In the genomic region with DNA sequence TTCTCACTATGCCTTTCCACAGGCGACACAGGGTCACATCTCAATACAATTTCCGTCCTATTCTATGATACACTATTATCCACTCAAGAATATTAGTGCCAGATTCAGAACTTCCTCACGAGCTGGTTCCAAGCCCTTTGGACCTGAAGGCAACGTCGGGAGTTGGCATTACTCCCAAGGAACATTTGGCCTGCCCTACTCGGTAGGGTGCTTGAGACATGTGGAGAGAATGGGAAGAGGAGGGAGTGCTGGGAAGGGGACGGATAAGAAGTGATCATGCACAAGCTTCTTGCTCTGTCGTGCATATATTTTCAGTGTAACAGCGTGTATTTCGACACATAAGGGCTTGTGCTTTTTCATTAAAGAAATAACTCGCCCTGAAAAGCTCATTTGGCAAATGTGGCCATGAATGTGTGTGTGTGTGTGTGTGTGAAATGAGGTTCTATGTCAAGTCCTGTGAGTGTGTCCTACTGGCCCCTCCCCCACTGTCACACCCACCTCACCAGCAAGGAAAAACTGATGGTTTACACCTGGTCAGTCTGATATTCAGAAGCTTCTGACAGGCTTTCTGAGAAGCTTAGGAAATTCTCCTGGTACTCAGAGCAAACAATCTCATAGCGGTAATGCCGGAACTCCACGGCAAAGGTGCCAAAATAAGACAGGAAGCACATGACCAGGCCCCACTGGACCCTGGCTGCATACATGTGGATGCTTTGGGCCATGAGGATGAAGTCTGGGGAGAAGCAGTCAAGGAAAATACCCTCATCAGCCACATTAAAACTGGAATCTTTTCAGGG, we compare ENCODE assay signal across 22 cellular contexts. TPM values are rescaled to one million over a fixed set of nuclear protein-coding genes. Genes with fewer than 3 reads are reported as not detected.
DNase-seq lines count a peak whose midpoint lies in the region; ATAC-seq and TF ChIP-seq lines count a peak whose summit lies in the region.
"Had no signal": no experiment of that assay in that cellular context is flagged by ENCODE, and none has a peak within 500 bp of the region (broad histone marks: within the 10 kb centered on the region; RNA-seq: fewer than 3 reads in every experiment).

No MANE protein-coding gene starts in this region.

- CTCF ChIA-PET in HEK293 (lab: Yijun Ruan, JAX): interaction anchor here (0.5 kb wide), 1 partner anchor 798 kb away, joined by 3 read pairs; no protein-coding TSS in a partner anchor

- POLR2A ChIA-PET in HEK293 (lab: Yijun Ruan, JAX): no interaction called here

- H3K36me3 ChIP-seq in HEK293 (ENCODE audit: control insufficient read depth in 2 of 2, insufficient read depth in 1 of 2, low read length in 2 of 2) (no peaks in the 10 kb centered on the region), MG63 (no peaks in the 10 kb centered on the region)

- H3K9me3 ChIP-seq in HEK293 (ENCODE audit: control insufficient read depth, insufficient read depth, low read depth, low read length) (no peaks in the 10 kb centered on the region), MG63 (no peaks in the 10 kb centered on the region)

- H3K4me3 ChIP-seq in HEK293 (ENCODE audit: low read depth, low read length) (no peak overlapping the region), fibroblast of pulmonary artery (replicated peaks; ENCODE audit: low read depth, low read length) (no peak overlapping the region), MG63 (no peak overlapping the region)
- H3K4me3 ChIP-seq: GM23338, K562 had no signal

- DNase-seq in brain pericyte (ENCODE audit: low read depth, low spot score) (peak; percentile 7), fibroblast of pulmonary artery (ENCODE audit: low read depth) (peak; percentile 22), mucosa of gallbladder (ENCODE audit: low spot score) (peak; percentile 20), NCI-H2171 (lab: John Stamatoyannopoulos, UW) (no peak), MG63 (no peak)
- DNase-seq: CD4-positive, alpha-beta memory T cell; COR-L47; DMS79 treated with DMSO at 0.1 percent for 48 hours; H9; HFFc6; Kasumi-1; MV-4-11; NCI-H1105; NCI-H1436 treated with DMSO at 0.1 percent for 48 hours; NCI-H187 treated with DMSO at 0.1 percent for 48 hours; NCI-H526; RPMI8226; SHP77 treated with DMSO at 0.1 percent for 48 hours had no signal

- no peaks in the 10 kb centered on the region for H3K4me1 ChIP-seq in HEK293 (ENCODE audit: control insufficient read depth, insufficient read depth, low read length)

- no peaks in the 10 kb centered on the region for H3K27me3 ChIP-seq in MG63

- ATAC-seq in GM18520 (IDR thresholded peaks at IDR 0.05; ENCODE audit: unreplicated experiment): no peak
- ATAC-seq: GM23338, K562 had no signal

- H3K27ac ChIP-seq in HEK293 (ENCODE audit: extremely low read depth, low read depth, low read length): no peak overlapping the region

- TF ChIP-seq CTCF in HEK293 (tag by site-specific recombination; IDR thresholded peaks at IDR 0.05): no peak
- TF ChIP-seq CTCF in fibroblast of pulmonary artery (IDR thresholded peaks at IDR 0.05; ENCODE audit: low read length, missing control alignments): no peak

TF ChIP-seq in HEK293, 187 proteins besides CTCF, POLR2A, EP300 and RAD21:
- TF ChIP-seq ZXDB (tag by site-specific recombination; IDR thresholded peaks at IDR 0.05): no peak
- TF ChIP-seq ZIC2 (tag by site-specific recombination; IDR thresholded peaks at IDR 0.05): 0 out of 2 replicates have a peak, but pooled peaks have one; percentile 16

RNA-seq across cellular contexts. Expression of gene ENOPH1, which starts 54.8 kb away (rescaled TPM):
- 30.1 TPM for total RNA-seq in mucosa of gallbladder
- 42.7 and 55.5 TPM in 2 replicates for total RNA-seq in MG63 (2014; rRNA removed; shearing (Covaris generic); ENCODE audit: low replicate concordance)

RNA-seq across cellular contexts. Expression of gene HNRNPDL, which starts 54.9 kb away (rescaled TPM):
- 158 TPM for total RNA-seq in mucosa of gallbladder
- 228 and 261 TPM in 2 replicates for total RNA-seq in MG63 (2014; rRNA removed; shearing (Covaris generic); ENCODE audit: low replicate concordance)

Comparison
In these comparisons a context has a peak if more than half of its experiments do, and no peak if none do; other contexts are left out.
1. DNase-seq: peak in brain pericyte (single experiment), fibroblast of pulmonary artery (single experiment) and mucosa of gallbladder (single experiment); none in NCI-H2171 (single experiment) and MG63 (single experiment).